38 cellular contexts compared by ENCODE assay signal in genomic region chr9:98514841-98515240, GRCh38.
"Had no signal": no experiment of that assay in that cellular context is flagged by ENCODE, and none has a peak within 500 bp of the region (broad histone marks: within the 10 kb centered on the region; RNA-seq: fewer than 3 reads in every experiment).

No MANE protein-coding gene starts in this region.

- H3K4me3 Mint-ChIP-seq: activated naive CD4-positive, alpha-beta T cell treated with anti-CD3 and anti-CD28 coated beads for 36 hours; activated naive CD4-positive, alpha-beta T cell treated with anti-CD3 and anti-CD28 coated beads, Interleukin-2, amount 10 ng/mL, durations not matched to agents 7 days and 5 days; activated naive CD4-positive, alpha-beta T cell treated with anti-CD3 and anti-CD28 coated beads, Interleukin-2, amount 50 U/mL, for 24 hours; activated naive CD8-positive, alpha-beta T cell; activated naive CD8-positive, alpha-beta T cell treated with anti-CD3 and anti-CD28 coated beads for 36 hours; activated naive CD8-positive, alpha-beta T cell treated with anti-CD3 and anti-CD28 coated beads, Interleukin-2, amount 10 ng/mL, durations not matched to agents 7 days and 5 days; activated naive CD8-positive, alpha-beta T cell treated with anti-CD3 and anti-CD28 coated beads, Interleukin-2, amount 50 U/mL, for 24 hours; activated T-cell treated with anti-CD3 and anti-CD28 coated beads, Interleukin-2, amount 50 U/mL, for 24 hours; activated T-cell treated with anti-CD3 and anti-CD28 coated beads, Interleukin-2, amount 50 U/mL, for 4 hours; activated T-cell treated with anti-CD3 and anti-CD28 coated beads, Interleukin-2, amount 50 U/mL, for 72 hours; activated T-helper 1 cell treated with anti-CD3 and anti-CD28 coated beads, Interleukin-12 subunit alpha, Interleukin-12 subunit beta, Interleukin-2, Interleukin-4 antibody, amounts not matched to agents 30 ng/mL and 10 ng/mL and 1 ng/mL, durations not matched to agents 14 hours and 24 hours and 36 hours; activated T-helper 17 cell treated with anti-CD3 and anti-CD28 coated beads, Interleukin-2, amount 50 U/mL, for 72 hours; brain; central memory CD8-positive, alpha-beta T cell had no signal

- H3K9me3 ChIP-seq: adrenal gland, ascending aorta, body of pancreas, breast epithelium had no signal

- H3K27me3 ChIP-seq: adrenal gland, ascending aorta, body of pancreas, brain microvascular endothelial cell, breast epithelium, cardiac muscle cell had no signal

- H3K4me1 Mint-ChIP-seq: activated naive CD4-positive, alpha-beta T cell treated with anti-CD3 and anti-CD28 coated beads, Interleukin-2, amount 10 ng/mL, durations not matched to agents 7 days and 5 days; activated naive CD4-positive, alpha-beta T cell treated with anti-CD3 and anti-CD28 coated beads, Interleukin-2, amount 50 U/mL, for 24 hours; activated naive CD8-positive, alpha-beta T cell treated with anti-CD3 and anti-CD28 coated beads for 36 hours; activated naive CD8-positive, alpha-beta T cell treated with anti-CD3 and anti-CD28 coated beads, Interleukin-2, amount 10 ng/mL, durations not matched to agents 7 days and 5 days; activated naive CD8-positive, alpha-beta T cell treated with anti-CD3 and anti-CD28 coated beads, Interleukin-2, amount 50 U/mL, for 24 hours; activated T-helper 17 cell treated with anti-CD3 and anti-CD28 coated beads, Interleukin-2, amount 50 U/mL, for 72 hours; brain; central memory CD8-positive, alpha-beta T cell had no signal

- DNase-seq: activated effector memory CD4-positive, alpha-beta T cell treated with anti-CD3 and anti-CD28 coated beads, Interleukin-2, amount 50 U/mL, for 16 hours; activated effector memory CD4-positive, alpha-beta T cell treated with Interleukin-2 at 50 U/mL for 16 hours; activated gamma-delta T cell; activated gamma-delta T cell treated with Interleukin-2 at 50 U/mL for 16 hours; activated naive CD4-positive, alpha-beta T cell; activated naive CD4-positive, alpha-beta T cell treated with anti-CD3 and anti-CD28 coated beads for 36 hours; activated naive CD4-positive, alpha-beta T cell treated with anti-CD3 and anti-CD28 coated beads, Interleukin-2, amount 10 ng/mL, durations not matched to agents 7 days and 5 days; activated naive CD4-positive, alpha-beta T cell treated with anti-CD3 and anti-CD28 coated beads, Interleukin-2, amount 50 U/mL, for 16 hours; activated naive CD4-positive, alpha-beta T cell treated with Interleukin-2 at 50 U/mL for 16 hours; activated naive CD8-positive, alpha-beta T cell treated with anti-CD3 and anti-CD28 coated beads for 36 hours; activated naive CD8-positive, alpha-beta T cell treated with anti-CD3 and anti-CD28 coated beads, Interleukin-2, amount 10 ng/mL, durations not matched to agents 7 days and 5 days; activated naive CD8-positive, alpha-beta T cell treated with anti-CD3 and anti-CD28 coated beads, Interleukin-2, amount 50 U/mL, for 24 hours; activated T-cell treated with anti-CD3 and anti-CD28 coated beads for 4 hours; activated T-cell treated with anti-CD3 and anti-CD28 coated beads, Interleukin-2, amount 50 U/mL, for 1 hour; activated T-cell treated with anti-CD3 and anti-CD28 coated beads, Interleukin-2, amount 50 U/mL, for 24 hours; activated T-cell treated with anti-CD3 and anti-CD28 coated beads, Interleukin-2, amount 50 U/mL, for 4 hours; activated T-cell treated with anti-CD3 and anti-CD28 coated beads, Interleukin-2, amount 50 U/mL, for 48 hours; activated T-cell treated with anti-CD3 and anti-CD28 coated beads, Interleukin-2, amount 50 U/mL, for 72 hours; adrenal gland; amniotic stem cell; amygdala; aorta; body of pancreas; brain microvascular endothelial cell; caudate nucleus; central memory CD4-positive, alpha-beta T cell; cerebellar nuclear complex had no signal

- H3K4me3 ChIP-seq: adrenal gland, ascending aorta, body of pancreas, breast epithelium, cardiac muscle cell had no signal

- H3K27ac ChIP-seq: adrenal gland, ascending aorta, body of pancreas, brain microvascular endothelial cell, breast epithelium, cardiac muscle cell had no signal

- H3K36me3 Mint-ChIP-seq: activated naive CD4-positive, alpha-beta T cell treated with anti-CD3 and anti-CD28 coated beads, Interleukin-2, amount 10 ng/mL, durations not matched to agents 7 days and 5 days; activated naive CD4-positive, alpha-beta T cell treated with anti-CD3 and anti-CD28 coated beads, Interleukin-2, amount 50 U/mL, for 24 hours; activated naive CD4-positive, alpha-beta T cell treated with anti-CD3 and anti-CD28 coated beads, Interleukin-2, amount 50 U/mL, for 72 hours; activated naive CD8-positive, alpha-beta T cell; activated naive CD8-positive, alpha-beta T cell treated with anti-CD3 and anti-CD28 coated beads for 36 hours; activated naive CD8-positive, alpha-beta T cell treated with anti-CD3 and anti-CD28 coated beads, Interleukin-2, amount 10 ng/mL, durations not matched to agents 7 days and 5 days; brain had no signal

- H3K36me3 ChIP-seq: adrenal gland, ascending aorta, brain microvascular endothelial cell, breast epithelium, cardiac muscle cell had no signal

- H3K9me3 Mint-ChIP-seq: activated naive CD4-positive, alpha-beta T cell treated with anti-CD3 and anti-CD28 coated beads for 36 hours; activated naive CD4-positive, alpha-beta T cell treated with anti-CD3 and anti-CD28 coated beads, Interleukin-2, amount 10 ng/mL, durations not matched to agents 7 days and 5 days; activated naive CD4-positive, alpha-beta T cell treated with anti-CD3 and anti-CD28 coated beads, Interleukin-2, amount 50 U/mL, for 24 hours; activated naive CD4-positive, alpha-beta T cell treated with anti-CD3 and anti-CD28 coated beads, Interleukin-2, amount 50 U/mL, for 72 hours; activated naive CD8-positive, alpha-beta T cell treated with anti-CD3 and anti-CD28 coated beads for 36 hours; activated naive CD8-positive, alpha-beta T cell treated with anti-CD3 and anti-CD28 coated beads, Interleukin-2, amount 10 ng/mL, durations not matched to agents 7 days and 5 days; activated naive CD8-positive, alpha-beta T cell treated with anti-CD3 and anti-CD28 coated beads, Interleukin-2, amount 50 U/mL, for 24 hours; activated T-cell treated with anti-CD3 and anti-CD28 coated beads, Interleukin-2, amount 50 U/mL, for 24 hours; activated T-cell treated with anti-CD3 and anti-CD28 coated beads, Interleukin-2, amount 50 U/mL, for 4 hours; activated T-cell treated with anti-CD3 and anti-CD28 coated beads, Interleukin-2, amount 50 U/mL, for 72 hours; activated T-helper 1 cell treated with anti-CD3 and anti-CD28 coated beads, Interleukin-12 subunit alpha, Interleukin-12 subunit beta, Interleukin-2, Interleukin-4 antibody, amounts not matched to agents 30 ng/mL and 10 ng/mL and 1 ng/mL, durations not matched to agents 14 hours and 24 hours and 36 hours; activated T-helper 17 cell treated with anti-CD3 and anti-CD28 coated beads, Interleukin-2, amount 50 U/mL, for 72 hours; activated T-helper 2 cell treated with anti-CD3 and anti-CD28 coated beads, Interferon-gamma antibody, Interleukin-2, Interleukin-4, amounts not matched to agents 10 μg/mL and 5 μg/mL and 100 μg/mL, durations not matched to agents 14 hours and 24 hours and 36 hours; central memory CD8-positive, alpha-beta T cell had no signal

- ATAC-seq: activated naive CD4-positive, alpha-beta T cell treated with anti-CD3 and anti-CD28 coated beads, Interleukin-2, amount 50 U/mL, for 72 hours; activated naive CD8-positive, alpha-beta T cell treated with anti-CD3 and anti-CD28 coated beads, Interleukin-2, amount 50 U/mL, for 24 hours; activated T-cell treated with anti-CD3 and anti-CD28 coated beads, Interleukin-2, amount 50 U/mL, for 4 hours; activated T-cell treated with anti-CD3 and anti-CD28 coated beads, Interleukin-2, amount 50 U/mL, for 72 hours; activated T-helper 17 cell treated with anti-CD3 and anti-CD28 coated beads, Interleukin-2, amount 50 U/mL, for 72 hours; body of pancreas had no signal

- H3K4me1 ChIP-seq: adrenal gland, ascending aorta, body of pancreas, breast epithelium had no signal

- H3K27me3 Mint-ChIP-seq: activated naive CD8-positive, alpha-beta T cell treated with anti-CD3 and anti-CD28 coated beads, Interleukin-2, amount 10 ng/mL, durations not matched to agents 7 days and 5 days; brain had no signal

- H3K27ac Mint-ChIP-seq: activated naive CD4-positive, alpha-beta T cell treated with anti-CD3 and anti-CD28 coated beads for 36 hours; activated naive CD4-positive, alpha-beta T cell treated with anti-CD3 and anti-CD28 coated beads, Interleukin-2, amount 10 ng/mL, durations not matched to agents 7 days and 5 days; activated naive CD4-positive, alpha-beta T cell treated with anti-CD3 and anti-CD28 coated beads, Interleukin-2, amount 50 U/mL, for 24 hours; activated naive CD4-positive, alpha-beta T cell treated with anti-CD3 and anti-CD28 coated beads, Interleukin-2, amount 50 U/mL, for 72 hours; activated naive CD8-positive, alpha-beta T cell; activated naive CD8-positive, alpha-beta T cell treated with anti-CD3 and anti-CD28 coated beads for 36 hours; activated naive CD8-positive, alpha-beta T cell treated with anti-CD3 and anti-CD28 coated beads, Interleukin-2, amount 10 ng/mL, durations not matched to agents 7 days and 5 days; activated naive CD8-positive, alpha-beta T cell treated with anti-CD3 and anti-CD28 coated beads, Interleukin-2, amount 50 U/mL, for 24 hours; activated T-cell treated with anti-CD3 and anti-CD28 coated beads, Interleukin-2, amount 50 U/mL, for 24 hours; activated T-cell treated with anti-CD3 and anti-CD28 coated beads, Interleukin-2, amount 50 U/mL, for 72 hours; activated T-helper 1 cell treated with anti-CD3 and anti-CD28 coated beads, Interleukin-12 subunit alpha, Interleukin-12 subunit beta, Interleukin-2, Interleukin-4 antibody, amounts not matched to agents 30 ng/mL and 10 ng/mL and 1 ng/mL, durations not matched to agents 14 hours and 24 hours and 36 hours; activated T-helper 17 cell treated with anti-CD3 and anti-CD28 coated beads, Interleukin-2, amount 50 U/mL, for 72 hours; activated T-helper 2 cell treated with anti-CD3 and anti-CD28 coated beads, Interferon-gamma antibody, Interleukin-2, Interleukin-4, amounts not matched to agents 10 μg/mL and 5 μg/mL and 100 μg/mL, durations not matched to agents 14 hours and 24 hours and 36 hours; brain had no signal
